In the genomic region with DNA sequence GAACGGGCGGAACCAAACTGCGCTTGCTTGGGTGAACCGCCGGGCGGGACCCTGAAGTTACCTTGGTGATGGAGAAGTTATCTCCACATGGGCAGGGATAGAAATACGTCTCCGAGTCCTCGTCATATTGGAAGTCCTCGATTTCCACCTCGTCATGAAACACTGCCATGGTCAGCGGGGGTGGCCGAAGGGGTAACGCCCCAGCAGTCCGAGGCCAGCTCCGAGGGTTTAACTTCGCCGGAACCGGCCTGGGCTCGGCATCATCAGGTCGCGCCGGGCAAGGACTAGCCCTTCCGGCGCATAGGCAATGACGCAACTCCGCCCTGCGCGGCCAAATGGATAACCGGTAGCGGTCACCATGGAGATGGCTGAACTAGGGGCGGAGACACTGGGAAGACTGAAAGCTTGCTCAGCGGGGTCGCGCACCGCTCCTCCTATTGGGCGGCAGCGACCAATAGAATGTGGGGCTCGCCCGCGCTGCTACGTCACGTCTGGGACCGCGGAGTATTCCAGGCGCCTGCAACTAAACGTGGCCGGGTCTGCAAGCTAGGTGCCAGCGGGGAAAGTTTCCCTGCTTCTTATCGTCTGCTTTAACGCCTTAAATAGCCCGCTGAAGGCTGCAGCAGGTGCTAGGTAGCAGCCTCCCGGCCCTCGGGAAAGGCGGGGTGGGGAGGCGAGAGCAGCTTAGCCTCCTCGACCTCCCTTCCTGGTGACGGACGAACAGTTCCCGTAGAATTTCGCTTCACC, we compare ENCODE assay signal across 1 cellular context.
TF ChIP-seq lines count a peak whose summit lies in the region.

Gene DPH3, minus strand, starts transcription at position 236 of the 747 bp plus-strand sequence. Its CDS starts 67 bp downstream, at position 169.
Gene OXNAD1, plus strand, starts transcription at position 505 of the 747 bp plus-strand sequence. CDS start 5,741 bp downstream, outside the sequence.

TF ChIP-seq in K562, 482 proteins besides CTCF, POLR2A, EP300 and RAD21 (continued from another document and continues in another):
- TF ChIP-seq RREB1 (CRISPR knock-in tag; IDR thresholded peaks at IDR 0.05) (peak; percentile 88), POLR3G (IDR thresholded peaks at IDR 0.05; ENCODE audit: extremely low read depth, insufficient read length, insufficient replicate concordance) (no peak), TAF9B (IDR thresholded peaks at IDR 0.05; ENCODE audit: partially characterized antibody) (peak; percentile 86), KLF16 (IDR thresholded peaks at IDR 0.05) (no peak), POLR2AphosphoS5 (IDR thresholded peaks at IDR 0.05; ENCODE audit: control insufficient read depth, insufficient read depth, low read depth, low read length) (peak; percentile 96), DMBX1 (CRISPR knock-in tag; IDR thresholded peaks at IDR 0.05; ENCODE audit: borderline replicate concordance) (peak; percentile 26; the same call in 1 of the 2 replicates), E4F1 (CRISPR knock-in tag; IDR thresholded peaks at IDR 0.05; ENCODE audit: borderline replicate concordance) (no peak), MXI1 (IDR thresholded peaks at IDR 0.05; ENCODE audit: low read depth, low read length) (peak; percentile 88), CEBPB (tag; IDR thresholded peaks at IDR 0.05) (peak; percentile 94), ZKSCAN1 (IDR thresholded peaks at IDR 0.05; ENCODE audit: low read depth, low read length) (peak; percentile 53; the same call in 1 of the 2 replicates), ZNF212 (CRISPR knock-in tag; IDR thresholded peaks at IDR 0.05) (peak; percentile 70; the same call in 1 of the 2 replicates), IRF1 (CRISPR knock-in tag; IDR thresholded peaks at IDR 0.05; ENCODE audit: borderline replicate concordance) (no peak), ZBTB17 (CRISPR knock-in tag; IDR thresholded peaks at IDR 0.05) (0 out of 2 replicates have a peak, but pooled peaks have one; percentile 36), TAL1 (IDR thresholded peaks at IDR 0.05) (no peak), SIN3B (IDR thresholded peaks at IDR 0.05; ENCODE audit: low read depth) (peak; percentile 95), TEAD4 (IDR thresholded peaks at IDR 0.05; ENCODE audit: low read length) (no peak), TEAD4 (CRISPR knock-in tag; IDR thresholded peaks at IDR 0.05; ENCODE audit: borderline replicate concordance) (peak; percentile 70; the same call in 1 of the 2 replicates), SNRNP70 (optimal IDR thresholded peaks at IDR 0.05; ENCODE audit: low read depth, low read length) (no peak), ZNF717 (CRISPR knock-in tag; IDR thresholded peaks at IDR 0.05) (no peak), BHLHE40 (IDR thresholded peaks at IDR 0.05; ENCODE audit: low read length) (no peak; the same call in 1 of the 2 replicates), ZNF766 (CRISPR knock-in tag; conservative IDR thresholded peaks at IDR 0.05) (no peak)
- TF ChIP-seq, protein P1, sequence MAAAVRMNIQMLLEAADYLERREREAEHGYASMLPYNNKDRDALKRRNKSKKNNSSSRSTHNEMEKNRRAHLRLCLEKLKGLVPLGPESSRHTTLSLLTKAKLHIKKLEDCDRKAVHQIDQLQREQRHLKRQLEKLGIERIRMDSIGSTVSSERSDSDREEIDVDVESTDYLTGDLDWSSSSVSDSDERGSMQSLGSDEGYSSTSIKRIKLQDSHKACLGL (CRISPR knock-in tag; IDR thresholded peaks at IDR 0.05; ENCODE audit: borderline replicate concordance, poor library complexity, severe bottlenecking): no peak
- TF ChIP-seq, protein P2, sequence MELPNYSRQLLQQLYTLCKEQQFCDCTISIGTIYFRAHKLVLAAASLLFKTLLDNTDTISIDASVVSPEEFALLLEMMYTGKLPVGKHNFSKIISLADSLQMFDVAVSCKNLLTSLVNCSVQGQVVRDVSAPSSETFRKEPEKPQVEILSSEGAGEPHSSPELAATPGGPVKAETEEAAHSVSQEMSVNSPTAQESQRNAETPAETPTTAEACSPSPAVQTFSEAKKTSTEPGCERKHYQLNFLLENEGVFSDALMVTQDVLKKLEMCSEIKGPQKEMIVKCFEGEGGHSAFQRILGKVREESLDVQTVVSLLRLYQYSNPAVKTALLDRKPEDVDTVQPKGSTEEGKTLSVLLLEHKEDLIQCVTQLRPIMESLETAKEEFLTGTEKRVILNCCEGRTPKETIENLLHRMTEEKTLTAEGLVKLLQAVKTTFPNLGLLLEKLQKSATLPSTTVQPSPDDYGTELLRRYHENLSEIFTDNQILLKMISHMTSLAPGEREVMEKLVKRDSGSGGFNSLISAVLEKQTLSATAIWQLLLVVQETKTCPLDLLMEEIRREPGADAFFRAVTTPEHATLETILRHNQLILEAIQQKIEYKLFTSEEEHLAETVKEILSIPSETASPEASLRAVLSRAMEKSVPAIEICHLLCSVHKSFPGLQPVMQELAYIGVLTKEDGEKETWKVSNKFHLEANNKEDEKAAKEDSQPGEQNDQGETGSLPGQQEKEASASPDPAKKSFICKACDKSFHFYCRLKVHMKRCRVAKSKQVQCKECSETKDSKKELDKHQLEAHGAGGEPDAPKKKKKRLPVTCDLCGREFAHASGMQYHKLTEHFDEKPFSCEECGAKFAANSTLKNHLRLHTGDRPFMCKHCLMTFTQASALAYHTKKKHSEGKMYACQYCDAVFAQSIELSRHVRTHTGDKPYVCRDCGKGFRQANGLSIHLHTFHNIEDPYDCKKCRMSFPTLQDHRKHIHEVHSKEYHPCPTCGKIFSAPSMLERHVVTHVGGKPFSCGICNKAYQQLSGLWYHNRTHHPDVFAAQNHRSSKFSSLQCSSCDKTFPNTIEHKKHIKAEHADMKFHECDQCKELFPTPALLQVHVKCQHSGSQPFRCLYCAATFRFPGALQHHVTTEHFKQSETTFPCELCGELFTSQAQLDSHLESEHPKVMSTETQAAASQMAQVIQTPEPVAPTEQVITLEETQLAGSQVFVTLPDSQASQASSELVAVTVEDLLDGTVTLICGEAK (IDR thresholded peaks at IDR 0.05): peak; percentile 98
- TF ChIP-seq, protein P2 (CRISPR knock-in tag; IDR thresholded peaks at IDR 0.05): no peak
- TF ChIP-seq, protein P3, sequence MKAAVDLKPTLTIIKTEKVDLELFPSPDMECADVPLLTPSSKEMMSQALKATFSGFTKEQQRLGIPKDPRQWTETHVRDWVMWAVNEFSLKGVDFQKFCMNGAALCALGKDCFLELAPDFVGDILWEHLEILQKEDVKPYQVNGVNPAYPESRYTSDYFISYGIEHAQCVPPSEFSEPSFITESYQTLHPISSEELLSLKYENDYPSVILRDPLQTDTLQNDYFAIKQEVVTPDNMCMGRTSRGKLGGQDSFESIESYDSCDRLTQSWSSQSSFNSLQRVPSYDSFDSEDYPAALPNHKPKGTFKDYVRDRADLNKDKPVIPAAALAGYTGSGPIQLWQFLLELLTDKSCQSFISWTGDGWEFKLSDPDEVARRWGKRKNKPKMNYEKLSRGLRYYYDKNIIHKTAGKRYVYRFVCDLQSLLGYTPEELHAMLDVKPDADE (conservative IDR thresholded peaks at IDR 0.05; ENCODE audit: control insufficient read depth, low read depth, low read length): peak; percentile 49; the same call in 1 of the 2 replicates
